ENCODE assay signal across 15 cellular contexts in genomic region chr10:124977648-124978375, GRCh38. TPM values are rescaled to one million over a fixed set of nuclear protein-coding genes. Genes with fewer than 3 reads are reported as not detected.
DNase-seq lines count a peak whose midpoint lies in the region; ATAC-seq and TF ChIP-seq lines count a peak whose summit lies in the region.
"Had no signal": no experiment of that assay in that cellular context is flagged by ENCODE, and none has a peak within 500 bp of the region (broad histone marks: within the 10 kb centered on the region; RNA-seq: fewer than 3 reads in every experiment).

No MANE protein-coding gene starts in this region.

- H3K27me3 ChIP-seq in right cardiac atrium (ENCODE audit: control insufficient read depth, insufficient read depth) = no peaks in the 10 kb centered on the region
- H3K27me3 ChIP-seq: ascending aorta, testis had no signal

- peaks cover 11% of the 10 kb centered on the region for H3K4me1 Mint-ChIP-seq in CD14-positive monocyte

- intact Hi-C loops in right cardiac atrium (cut with DNase I) = loop anchor here in 1 of 4 donors (10.0 kb wide), 1 partner anchor 63 kb away; no protein-coding TSS in a partner anchor
- intact Hi-C loops in sciatic nerve (cut with DNase I) = no loop called here
- intact Hi-C loops in CD14-positive monocyte (cut with micrococcal nuclease) = no loop called here

- no peak overlapping the region for H3K4me3 ChIP-seq in HFF-Myc (replicated peaks; ENCODE audit: low read depth, low read length)
- no peak overlapping the region for H3K4me3 ChIP-seq in right cardiac atrium (ENCODE audit: low read length)
- H3K4me3 ChIP-seq: ascending aorta, testis had no signal

- H3K4me1 ChIP-seq in right cardiac atrium (ENCODE audit: control insufficient read depth, insufficient read depth, low read length) = peaks cover 2% of the 10 kb centered on the region
- H3K4me1 ChIP-seq: ascending aorta, testis had no signal

- peak overlapping the region in 2 of 7 donors; percentile 9 to 41 for H3K27ac Mint-ChIP-seq in CD14-positive monocyte
- H3K27ac Mint-ChIP-seq: activated CD4-positive, alpha-beta memory T cell treated with anti-CD3 and anti-CD28 coated beads, Interleukin-2, amount 10 ng/mL, durations not matched to agents 7 days and 5 days; activated T-helper 1 cell treated with anti-CD3 and anti-CD28 coated beads, Interleukin-12 subunit alpha, Interleukin-12 subunit beta, Interleukin-2, Interleukin-4 antibody, amounts not matched to agents 30 ng/mL and 10 ng/mL and 1 ng/mL, durations not matched to agents 14 hours and 24 hours and 36 hours had no signal

- WGBS in right cardiac atrium = 72% methylated on average over 4 of the region's 4 CpGs

- no peak overlapping the region for H3K4me3 Mint-ChIP-seq in CD14-positive monocyte
- H3K4me3 Mint-ChIP-seq: activated CD4-positive, alpha-beta memory T cell treated with anti-CD3 and anti-CD28 coated beads, Interleukin-2, amount 10 ng/mL, durations not matched to agents 7 days and 5 days; activated T-helper 1 cell treated with anti-CD3 and anti-CD28 coated beads, Interleukin-12 subunit alpha, Interleukin-12 subunit beta, Interleukin-2, Interleukin-4 antibody, amounts not matched to agents 30 ng/mL and 10 ng/mL and 1 ng/mL, durations not matched to agents 14 hours and 24 hours and 36 hours had no signal

- ATAC-seq in right cardiac atrium (peak; percentile 62 to 73), sciatic nerve (peak; percentile 74), HG02763 (IDR thresholded peaks at IDR 0.05; ENCODE audit: unreplicated experiment) (no peak)
- ATAC-seq: PC-3 had no signal

- peaks cover 70 to 79% of the 10 kb centered on the region in 2 donors for H3K36me3 Mint-ChIP-seq in CD14-positive monocyte

- no peaks in the 10 kb centered on the region for H3K9me3 Mint-ChIP-seq in CD14-positive monocyte
- H3K9me3 Mint-ChIP-seq: activated CD4-positive, alpha-beta memory T cell treated with anti-CD3 and anti-CD28 coated beads, Interleukin-2, amount 10 ng/mL, durations not matched to agents 7 days and 5 days; activated T-helper 1 cell treated with anti-CD3 and anti-CD28 coated beads, Interleukin-12 subunit alpha, Interleukin-12 subunit beta, Interleukin-2, Interleukin-4 antibody, amounts not matched to agents 30 ng/mL and 10 ng/mL and 1 ng/mL, durations not matched to agents 14 hours and 24 hours and 36 hours had no signal

- no peaks in the 10 kb centered on the region for H3K9me3 ChIP-seq in right cardiac atrium (ENCODE audit: control insufficient read depth, low read length)
- H3K9me3 ChIP-seq: ascending aorta, testis had no signal

- H3K27me3 Mint-ChIP-seq in CD14-positive monocyte (ENCODE audit: low read depth in 3 of 3) = peaks cover 0 to 2% (median 0%) of the 10 kb centered on the region in 3 donors
- H3K27me3 Mint-ChIP-seq: activated CD4-positive, alpha-beta memory T cell treated with anti-CD3 and anti-CD28 coated beads, Interleukin-2, amount 10 ng/mL, durations not matched to agents 7 days and 5 days had no signal

- DNase-seq in HFF-Myc (ENCODE audit: extremely low read depth, low read depth) (peak; percentile 11), amniotic epithelial cell (ENCODE audit: low read depth) (peak; percentile 15), right cardiac atrium (peak in 1 of 3 donors; percentile 59), sciatic nerve (ENCODE audit: low spot score) (no peak), activated gamma-delta T cell (lab: John Stamatoyannopoulos, UW) (no peak), CD14-positive monocyte (ENCODE audit: low spot score) (no peak)
- DNase-seq: activated CD4-positive, alpha-beta memory T cell treated with anti-CD3 and anti-CD28 coated beads, Interleukin-2, amount 10 ng/mL, durations not matched to agents 7 days and 5 days; hippocampal formation; NCI-H2029; NCI-H526; PC-3; testis had no signal

- H3K27ac ChIP-seq in right cardiac atrium (ENCODE audit: low read length) = no peak overlapping the region
- H3K27ac ChIP-seq: ascending aorta, testis had no signal

- TF ChIP-seq CTCF in HFF-Myc (IDR thresholded peaks at IDR 0.05; ENCODE audit: low read depth, low read length, missing control alignments) (no peak), CD14-positive monocyte (IDR thresholded peaks at IDR 0.05) (no peak)

RNA-seq across cellular contexts. Expression of gene ZRANB1, which starts 35.9 kb away (rescaled TPM):
- total RNA-seq in right cardiac atrium (10 to 100 TPM; 25.3 to 32.2 (median 29.0) TPM), sciatic nerve (27.6 TPM)
- polyA plus RNA-seq in right cardiac atrium (14.4 TPM), CD14-positive monocyte (1 to 10 TPM; 2.7 to 3.1 TPM)

Comparison
In these comparisons a context has a peak if more than half of its experiments do, and no peak if none do; other contexts are left out.
1. DNase-seq: peak in HFF-Myc (single experiment) and amniotic epithelial cell (single experiment); none in sciatic nerve (single experiment), activated gamma-delta T cell (single experiment) and CD14-positive monocyte (single experiment).